27 cellular contexts compared by ENCODE assay signal in genomic region chr13:45592758-45593157, GRCh38. TPM values are rescaled to one million over a fixed set of nuclear protein-coding genes. Genes with fewer than 3 reads are reported as not detected.
DNase-seq lines count a peak whose midpoint lies in the region; ATAC-seq lines count a peak whose summit lies in the region.
"Had no signal": no experiment of that assay in that cellular context is flagged by ENCODE, and none has a peak within 500 bp of the region (broad histone marks: within the 10 kb centered on the region; RNA-seq: fewer than 3 reads in every experiment).

No MANE protein-coding gene starts in this region.

- H3K9me3 Mint-ChIP-seq in activated T-helper 17 cell treated with anti-CD3 and anti-CD28 coated beads, Interleukin-2, amount 50 U/mL, for 72 hours = no peaks in the 10 kb centered on the region
- H3K9me3 Mint-ChIP-seq: activated CD4-positive, alpha-beta memory T cell treated with anti-CD3 and anti-CD28 coated beads, Interleukin-2, amount 10 ng/mL, durations not matched to agents 7 days and 5 days; natural killer cell treated with Interleukin-12 subunit alpha and Interleukin-12 subunit beta and Interleukin-15 and Interleukin-18, amount 100 ng/mL, for 72 hours had no signal

- H3K27me3 Mint-ChIP-seq in activated T-helper 17 cell treated with anti-CD3 and anti-CD28 coated beads, Interleukin-2, amount 50 U/mL, for 72 hours = peaks cover 16% of the 10 kb centered on the region

- peak; percentile 60 for ATAC-seq in GM18498 (IDR thresholded peaks at IDR 0.05; ENCODE audit: unreplicated experiment)
- peak; percentile 77 for ATAC-seq in HG02798 (IDR thresholded peaks at IDR 0.05; ENCODE audit: poor library complexity, unreplicated experiment)
- peak; percentile 28 for ATAC-seq in activated T-helper 17 cell treated with anti-CD3 and anti-CD28 coated beads, Interleukin-2, amount 50 U/mL, for 72 hours (replicated peaks)
- no peak for ATAC-seq in GM18909 (IDR thresholded peaks at IDR 0.05; ENCODE audit: poor library complexity, unreplicated experiment)
- ATAC-seq: heart left ventricle; lower lobe of right lung; natural killer cell treated with Interleukin-12 subunit alpha and Interleukin-12 subunit beta and Interleukin-15 and Interleukin-18, amount 100 ng/mL, for 72 hours; pancreas had no signal

- H3K27ac Mint-ChIP-seq in activated T-helper 17 cell treated with anti-CD3 and anti-CD28 coated beads, Interleukin-2, amount 50 U/mL, for 72 hours = no peak overlapping the region
- H3K27ac Mint-ChIP-seq: activated CD4-positive, alpha-beta memory T cell treated with anti-CD3 and anti-CD28 coated beads, Interleukin-2, amount 10 ng/mL, durations not matched to agents 7 days and 5 days; brain; CD14-positive monocyte; natural killer cell treated with Interleukin-12 subunit alpha and Interleukin-12 subunit beta and Interleukin-15 and Interleukin-18, amount 100 ng/mL, for 72 hours had no signal

- no peak overlapping the region for H3K4me3 Mint-ChIP-seq in activated T-helper 17 cell treated with anti-CD3 and anti-CD28 coated beads, Interleukin-2, amount 50 U/mL, for 72 hours
- H3K4me3 Mint-ChIP-seq: activated CD4-positive, alpha-beta memory T cell treated with anti-CD3 and anti-CD28 coated beads, Interleukin-2, amount 10 ng/mL, durations not matched to agents 7 days and 5 days; brain; CD14-positive monocyte; natural killer cell treated with Interleukin-12 subunit alpha and Interleukin-12 subunit beta and Interleukin-15 and Interleukin-18, amount 100 ng/mL, for 72 hours had no signal

- H3K4me1 Mint-ChIP-seq in activated T-helper 17 cell treated with anti-CD3 and anti-CD28 coated beads, Interleukin-2, amount 50 U/mL, for 72 hours = no peaks in the 10 kb centered on the region
- H3K4me1 Mint-ChIP-seq: activated CD4-positive, alpha-beta memory T cell treated with anti-CD3 and anti-CD28 coated beads, Interleukin-2, amount 10 ng/mL, durations not matched to agents 7 days and 5 days; CD14-positive monocyte had no signal

- DNase-seq in GM19240 (ENCODE audit: insufficient read length, low spot score) (peak; percentile 23), AG08396 (ENCODE audit: low spot score) (no peak), SK-N-DZ (ENCODE audit: low spot score) (no peak)
- DNase-seq: activated CD4-positive, alpha-beta memory T cell treated with anti-CD3 and anti-CD28 coated beads, Interleukin-2, amount 10 ng/mL, durations not matched to agents 7 days and 5 days; adrenal gland; effector CD4-positive, alpha-beta T cell; heart left ventricle; KG1; kidney glomerular epithelial cell; lower lobe of right lung; NCI-H1436 treated with DMSO at 0.1 percent for 48 hours; NCI-H510A; pancreas; stimulated activated naive CD4-positive, alpha-beta T cell had no signal

- H3K36me3 Mint-ChIP-seq in activated T-helper 17 cell treated with anti-CD3 and anti-CD28 coated beads, Interleukin-2, amount 50 U/mL, for 72 hours (ENCODE audit: low read depth) = no peaks in the 10 kb centered on the region
- H3K36me3 Mint-ChIP-seq: brain; CD14-positive monocyte; natural killer cell treated with Interleukin-12 subunit alpha and Interleukin-12 subunit beta and Interleukin-15 and Interleukin-18, amount 100 ng/mL, for 72 hours had no signal

RNA-seq across cellular contexts. Expression of gene ERICH6B, which starts 22.8 kb away (rescaled TPM):
- not detected for total RNA-seq in activated T-helper 17 cell treated with anti-CD3 and anti-CD28 coated beads, Interleukin-2, amount 50 U/mL, for 72 hours
- not detected in 2 replicates for polyA plus RNA-seq in SK-N-DZ (2014; cell fraction: cytosol; rRNA removed)
- polyA plus RNA-seq in SK-N-DZ (2014; cell fraction: nucleus; rRNA removed) = 0.12 TPM in 1 of 2 replicates, not detected in the other
- total RNA-seq: activated CD4-positive, alpha-beta memory T cell treated with anti-CD3 and anti-CD28 coated beads, Interleukin-2, amount 10 ng/mL, durations not matched to agents 7 days and 5 days; adrenal gland; chondrocyte; H4; heart left ventricle; lower lobe of right lung; mononuclear cell; natural killer cell treated with Interleukin-12 subunit alpha and Interleukin-12 subunit beta and Interleukin-15 and Interleukin-18, amount 100 ng/mL, for 72 hours; pancreas; right atrium auricular region; vagina had no signal
- polyA plus RNA-seq: adrenal gland, CD14-positive monocyte, heart left ventricle, pancreas, thymus had no signal
